ENCODE assay signal across 2 cellular contexts in the genomic region with DNA sequence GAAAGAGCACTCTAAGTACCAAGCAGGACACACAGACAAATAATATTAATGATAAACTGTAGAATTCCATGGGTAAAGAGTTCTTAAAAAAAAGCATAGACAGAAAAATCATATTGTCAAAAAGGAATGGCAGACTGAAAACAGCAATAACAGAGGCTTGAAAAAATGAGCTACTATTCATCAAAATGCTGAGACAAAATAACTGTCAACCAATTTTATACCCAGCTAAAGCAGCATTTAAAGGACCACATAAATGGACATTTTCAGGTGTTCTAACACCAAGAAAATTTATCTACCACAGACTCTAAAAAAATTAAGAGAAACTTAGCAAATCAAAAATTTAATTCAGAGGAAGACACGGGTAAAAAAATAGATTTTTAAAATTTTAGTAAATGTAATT.
A peak's percentile ranks its signal among the peaks of the same experiment; 100 is the strongest.
TF ChIP-seq lines count a peak whose summit lies in the region.

No MANE protein-coding gene starts in this region.

TF ChIP-seq in HepG2, 621 proteins besides CTCF, POLR2A, EP300 and RAD21:
- TF ChIP-seq SPEN (CRISPR knock-in tag; IDR thresholded peaks at IDR 0.05; ENCODE audit: low read depth) = no peak
- no peak for TF ChIP-seq STAT5B (CRISPR knock-in tag; IDR thresholded peaks at IDR 0.05)
- peak; percentile 95; the same call in 1 of the 2 replicates for TF ChIP-seq ZFP1 (CRISPR knock-in tag; IDR thresholded peaks at IDR 0.05)
- TF ChIP-seq SALL2 (CRISPR knock-in tag; IDR thresholded peaks at IDR 0.05) = no peak
TF ChIP-seq in HepG2: peak in this region for 1.

TF ChIP-seq in K562, 482 proteins besides CTCF, POLR2A, EP300 and RAD21:
- peak; percentile 88 for TF ChIP-seq ZFP1 (CRISPR knock-in tag; IDR thresholded peaks at IDR 0.05)
- no peak for TF ChIP-seq GABPB1 (CRISPR knock-in tag; IDR thresholded peaks at IDR 0.05)
